8 cellular contexts compared by ENCODE assay signal in genomic region chr2:62306751-62307468, GRCh38.
A peak's percentile ranks its signal among the peaks of the same experiment; 100 is the strongest.
DNase-seq lines count a peak whose midpoint lies in the region; ATAC-seq lines count a peak whose summit lies in the region.

No MANE protein-coding gene starts in this region.

- H3K36me3 Mint-ChIP-seq in activated naive CD8-positive, alpha-beta T cell treated with anti-CD3 and anti-CD28 coated beads, Interleukin-2, amount 50 U/mL, for 24 hours (ENCODE audit: low read depth) = peaks cover 7% of the 10 kb centered on the region

- ATAC-seq in HG02970 (IDR thresholded peaks at IDR 0.05; ENCODE audit: low FRiP score, unreplicated experiment) = peak; percentile 31
- peak; percentile 30 for ATAC-seq in activated naive CD8-positive, alpha-beta T cell treated with anti-CD3 and anti-CD28 coated beads, Interleukin-2, amount 50 U/mL, for 24 hours

- H3K9me3 Mint-ChIP-seq in activated naive CD8-positive, alpha-beta T cell treated with anti-CD3 and anti-CD28 coated beads, Interleukin-2, amount 50 U/mL, for 24 hours = no peaks in the 10 kb centered on the region

- H3K4me1 ChIP-seq in muscle layer of duodenum (ENCODE audit: control insufficient read depth in 1 of 2, insufficient read depth in 2 of 2, low read length in 2 of 2) = peaks cover 16 to 17% of the 10 kb centered on the region in 2 donors

- H3K27ac ChIP-seq in muscle layer of duodenum (ENCODE audit: low read length) = peak overlapping the region; percentile 53

- H3K27me3 ChIP-seq in muscle layer of duodenum (ENCODE audit: low read depth, low read length) = no peaks in the 10 kb centered on the region

- H3K27me3 Mint-ChIP-seq in activated naive CD8-positive, alpha-beta T cell treated with anti-CD3 and anti-CD28 coated beads, Interleukin-2, amount 50 U/mL, for 24 hours = peaks cover 6% of the 10 kb centered on the region

- DNase-seq in NCI-H2081 (lab: John Stamatoyannopoulos, UW) (peak; percentile 43 to 73), NCI-H2081 treated with DMSO at 0.1 percent for 48 hours (lab: John Stamatoyannopoulos, UW) (no peak), NCI-H82 treated with DMSO at 0.1 percent for 48 hours (lab: John Stamatoyannopoulos, UW; ENCODE audit: unreplicated experiment) (peak; percentile 43), germinal center (ENCODE audit: low spot score) (no peak), T1000 (lab: John Stamatoyannopoulos, UW) (no peak)
- peak; percentile 61 for DNase-seq in activated naive CD8-positive, alpha-beta T cell treated with anti-CD3 and anti-CD28 coated beads, Interleukin-2, amount 50 U/mL, for 24 hours

- H3K4me3 Mint-ChIP-seq in activated naive CD8-positive, alpha-beta T cell treated with anti-CD3 and anti-CD28 coated beads, Interleukin-2, amount 50 U/mL, for 24 hours = peak overlapping the region; percentile 71

- H3K4me1 Mint-ChIP-seq in activated naive CD8-positive, alpha-beta T cell treated with anti-CD3 and anti-CD28 coated beads, Interleukin-2, amount 50 U/mL, for 24 hours = peaks cover 94% of the 10 kb centered on the region

- H3K9me3 ChIP-seq in muscle layer of duodenum (ENCODE audit: control insufficient read depth in 1 of 2, low read length in 2 of 2) = no peaks in the 10 kb centered on the region

- no peak overlapping the region for H3K4me3 ChIP-seq in muscle layer of duodenum (ENCODE audit: low read depth in 1 of 2, low read length in 2 of 2)

- no peaks in the 10 kb centered on the region for H3K36me3 ChIP-seq in muscle layer of duodenum (ENCODE audit: control insufficient read depth in 1 of 2, insufficient read depth in 2 of 2, low read length in 2 of 2)

- H3K27ac Mint-ChIP-seq in activated naive CD8-positive, alpha-beta T cell treated with anti-CD3 and anti-CD28 coated beads, Interleukin-2, amount 50 U/mL, for 24 hours = peak overlapping the region; percentile 98

Comparison
In these comparisons a context has a peak if more than half of its experiments do, and no peak if none do; other contexts are left out.
1. DNase-seq: peak in NCI-H2081 (2 of 2), NCI-H82 treated with DMSO at 0.1 percent for 48 hours (single experiment) and activated naive CD8-positive, alpha-beta T cell treated with anti-CD3 and anti-CD28 coated beads, Interleukin-2, amount 50 U/mL, for 24 hours (single experiment); none in NCI-H2081 treated with DMSO at 0.1 percent for 48 hours (single experiment), germinal center (single experiment) and T1000 (single experiment).